8 cellular contexts compared by ENCODE assay signal in the genomic region with DNA sequence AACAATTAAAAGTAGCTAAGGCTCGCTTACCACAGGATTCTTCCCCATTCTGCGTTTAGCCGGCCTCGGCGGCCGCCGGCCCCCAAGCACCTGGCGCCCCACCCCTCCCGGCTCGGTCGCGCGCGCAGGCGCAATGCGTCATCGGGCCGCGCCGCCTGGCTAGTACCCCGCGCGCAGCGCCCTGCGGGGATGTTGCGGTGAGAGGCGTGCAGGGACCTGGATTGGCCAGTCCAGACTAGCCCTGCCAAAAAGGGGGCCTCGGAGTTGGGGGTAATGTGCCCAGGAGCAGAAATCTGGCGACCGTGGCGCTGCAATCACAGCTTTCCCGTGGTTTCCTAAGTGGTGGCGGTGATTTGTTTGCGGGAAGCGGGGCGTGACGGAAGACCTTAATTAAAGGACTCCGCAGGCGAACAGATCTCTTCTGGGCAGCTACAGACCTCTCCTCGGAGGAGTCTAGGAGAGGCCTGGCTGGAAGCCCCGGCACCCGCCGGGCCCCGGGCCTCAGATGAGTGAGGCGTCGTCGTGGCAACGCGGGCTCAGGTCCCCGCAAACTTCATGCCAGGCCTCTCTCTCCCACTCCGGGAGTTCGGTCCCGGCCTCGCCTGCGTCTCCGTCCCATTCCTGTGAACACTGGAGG.
DNase-seq lines count a peak whose midpoint lies in the region; ATAC-seq lines count a peak whose summit lies in the region.

No MANE protein-coding gene starts in this region.

- ATAC-seq in GM18861 (IDR thresholded peaks at IDR 0.05; ENCODE audit: unreplicated experiment), result peak; percentile 50
- ATAC-seq in HG03097 (IDR thresholded peaks at IDR 0.05; ENCODE audit: low FRiP score, unreplicated experiment), result peak; percentile 77

- H2AFZ ChIP-seq in ACC112 (ENCODE audit: low read length, unreplicated experiment), result peak overlapping the region; percentile 87

- peaks cover 3% of the 10 kb centered on the region; the same call in 1 of the 2 replicates for H3K36me3 ChIP-seq in ACC112 (ENCODE audit: insufficient read depth, low read length)

- DNase-seq in NCI-H226 (peak; percentile 55), left kidney (ENCODE audit: low read depth, low spot score) (peak; percentile 95)
- peak; percentile 77 to 78 for DNase-seq in activated CD4-positive, alpha-beta T cell treated with anti-CD3 and anti-CD28 coated beads for 4 hours
- DNase-seq in stimulated activated CD4-positive, alpha-beta T cell treated with anti-CD3 and anti-CD28 coated beads, Interleukin-1b, Interleukin-23, amount 100 ng/mL, for 48 hours, result peak; percentile 82

- H3K79me2 ChIP-seq in ACC112 (ENCODE audit: control insufficient read depth, insufficient read depth, low read length, unreplicated experiment), result peaks cover 18% of the 10 kb centered on the region

- no peaks in the 10 kb centered on the region for H3K27me3 ChIP-seq in ACC112 (ENCODE audit: insufficient read depth, low read length)

- peaks cover 23% of the 10 kb centered on the region for H3K4me1 ChIP-seq in ACC112 (ENCODE audit: control insufficient read depth, insufficient read depth, low read length, unreplicated experiment)

- H3K27ac ChIP-seq in ACC112 (ENCODE audit: low read depth, low read length) (peak overlapping the region; percentile 72), cingulate gyrus (ENCODE audit: low read depth, low read length) (peak overlapping the region; percentile 94)

- peak overlapping the region; percentile 81 for H3K4me3 ChIP-seq in ACC112 (ENCODE audit: low read depth, low read length)

Comparison
In these comparisons a context has a peak if more than half of its experiments do, and no peak if none do; other contexts are left out.
1. Peak in every context shown above with its lines: DNase-seq, ATAC-seq, H3K4me3 ChIP-seq and H3K27ac ChIP-seq.